Comparison of ENCODE assay signal across 8 cellular contexts in the genomic region with DNA sequence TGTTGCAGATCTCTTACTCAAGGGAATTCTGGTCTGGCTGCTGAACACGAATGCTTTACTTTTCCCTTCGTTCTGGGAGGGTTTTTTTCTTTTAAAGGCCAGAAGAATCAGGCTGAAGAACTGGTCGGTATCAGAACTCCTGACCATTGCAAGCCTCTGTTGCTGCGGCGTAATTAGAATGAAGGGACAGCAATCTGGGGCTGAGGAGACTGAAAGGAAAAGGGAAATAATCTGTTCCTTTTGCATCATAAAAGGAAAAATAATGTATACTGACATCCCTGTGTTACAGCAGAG. TPM values are rescaled to one million over a fixed set of nuclear protein-coding genes. Genes with fewer than 3 reads are reported as not detected.
DNase-seq lines count a peak whose midpoint lies in the region; ATAC-seq and TF ChIP-seq lines count a peak whose summit lies in the region.

No MANE protein-coding gene starts in this region.

- peak overlapping the region; percentile 79 for H3K27ac ChIP-seq in BLaER1
- H3K27ac ChIP-seq in dorsolateral prefrontal cortex = peak overlapping the region; percentile 73 to 99 (median 95)

- H3K79me2 ChIP-seq in Loucy (ENCODE audit: insufficient read depth, low read length) = peaks cover 55% of the 10 kb centered on the region

- no peak for TF ChIP-seq CTCF in Loucy (conservative IDR thresholded peaks at IDR 0.05; ENCODE audit: low read length)
- TF ChIP-seq CTCF in dorsolateral prefrontal cortex (IDR thresholded peaks at IDR 0.05 in 54 of 56, conservative IDR thresholded peaks at IDR 0.05 in 2 of 56; ENCODE audit: low read depth in 1 of 56, partially characterized antibody in 56 of 56) = no peak

- H3K4me1 Mint-ChIP-seq in naive B cell = peaks cover 31 to 46% (median 45%) of the 10 kb centered on the region in 3 donors

- H3K4me3 ChIP-seq in BLaER1 = peak overlapping the region; percentile 78
- peak overlapping the region; percentile 83 for H3K4me3 ChIP-seq in Loucy (ENCODE audit: low read length, poor library complexity, severe bottlenecking)
- peak overlapping the region; percentile 65 to 98 (median 90) for H3K4me3 ChIP-seq in dorsolateral prefrontal cortex

- peak overlapping the region; percentile 86 for H2AFZ ChIP-seq in Loucy (ENCODE audit: low read length)

- H3K27ac Mint-ChIP-seq in naive B cell = peak overlapping the region; percentile 99 to 100 (median 100)

- ATAC-seq in naive B cell (ENCODE audit: low read depth in 2 of 2) (no peak), GM19395 (IDR thresholded peaks at IDR 0.05; ENCODE audit: unreplicated experiment) (no peak)

- H3K36me3 Mint-ChIP-seq in naive B cell = peaks cover 0 to 7% of the 10 kb centered on the region in 2 donors

- DNase-seq in dorsolateral prefrontal cortex (no peak), naive B cell (no peak), NCI-H2029 (lab: John Stamatoyannopoulos, UW) (no peak), pons (ENCODE audit: low spot score) (no peak), GF-D8 (lab: John Stamatoyannopoulos, UW) (no peak)

- H3K36me3 ChIP-seq in BLaER1 = peaks cover 23% of the 10 kb centered on the region
- H3K36me3 ChIP-seq in Loucy (ENCODE audit: insufficient read depth, low read length) = no peaks in the 10 kb centered on the region

- H4K20me1 ChIP-seq in BLaER1 (peaks cover 49% of the 10 kb centered on the region), Loucy (ENCODE audit: insufficient read depth, low read length, poor library complexity, severe bottlenecking) (peaks cover 46% of the 10 kb centered on the region)

- H3K4me3 Mint-ChIP-seq in naive B cell = peak overlapping the region; percentile 91 to 99 (median 98)

- no peaks in the 10 kb centered on the region for H3K9me2 ChIP-seq in Loucy (replicated peaks; ENCODE audit: low read depth, low read length)

- no peaks in the 10 kb centered on the region for H3K27me3 Mint-ChIP-seq in naive B cell

- H3K9ac ChIP-seq in BLaER1 = peak overlapping the region; percentile 85
- peak overlapping the region; percentile 94 for H3K9ac ChIP-seq in Loucy (ENCODE audit: low read depth, low read length, poor library complexity, severe bottlenecking)

- H3K9me3 ChIP-seq in BLaER1 (0 out of 2 replicates have a peak, but pooled peaks cover 2% of the 10 kb centered on the region), Loucy (ENCODE audit: insufficient read depth, low read depth, low read length) (no peaks in the 10 kb centered on the region)

- H3K9me3 Mint-ChIP-seq in naive B cell = peaks cover 0 to 2% (median 0%) of the 10 kb centered on the region in 7 donors

- H3K4me2 ChIP-seq in BLaER1 = peak overlapping the region; percentile 94
- peak overlapping the region; percentile 88 for H3K4me2 ChIP-seq in Loucy (ENCODE audit: low read depth, low read length, poor library complexity, severe bottlenecking)

- H3F3A ChIP-seq in Loucy (ENCODE audit: low read depth) = no peaks in the 10 kb centered on the region

- H3K4me1 ChIP-seq in BLaER1 = peaks cover 22% of the 10 kb centered on the region
- peaks cover 46% of the 10 kb centered on the region for H3K4me1 ChIP-seq in Loucy (ENCODE audit: insufficient read depth, low read length, poor library complexity, severe bottlenecking)

- H3K27me3 ChIP-seq in BLaER1 (no peaks in the 10 kb centered on the region), Loucy (ENCODE audit: insufficient read depth, low read length, poor library complexity, severe bottlenecking) (no peaks in the 10 kb centered on the region), dorsolateral prefrontal cortex (no peaks in the 10 kb centered on the region)

- intact Hi-C loops in dorsolateral prefrontal cortex (cut with DNase I) = no loop called here

RNA-seq across cellular contexts. Expression of a gene that starts 0.7 kb away (rescaled TPM):
- 100 to 1,000 TPM in 9 of 120 experiments, 10 to 100 TPM in 111; 49.4 to 107 (median 80.7) TPM for total RNA-seq in dorsolateral prefrontal cortex
- polyA plus RNA-seq in naive B cell (ENCODE audit: low read depth in 6 of 6) = 10 to 100 TPM; 11.1 to 17.6 (median 14.9) TPM
